Comparison of ENCODE assay signal across 10 cellular contexts in genomic region chr11:40432358-40432757, GRCh38.
"Had no signal": no experiment of that assay in that cellular context is flagged by ENCODE, and none has a peak within 500 bp of the region (broad histone marks: within the 10 kb centered on the region; RNA-seq: fewer than 3 reads in every experiment).

No MANE protein-coding gene starts in this region.

- DNase-seq: GM23248, GOT3, H7, H9, HCEC 1CT, HFFc6 had no signal

- H3K4me3 ChIP-seq: GM23248, GM23338, HAP-1 had no signal

- H3K36me3 ChIP-seq: HAP-1 had no signal

- FAIRE-seq: H1 had no signal

- H2AFZ ChIP-seq: GM23248, GM23338 had no signal

- H3K4me2 ChIP-seq: GM23338 had no signal

- H3K4me1 ChIP-seq: HAP-1 had no signal

- ATAC-seq: GM23338, HCT116 had no signal

- H3K9me3 ChIP-seq: HAP-1 had no signal

- H3K9ac ChIP-seq: GM23248 had no signal

- H3K27ac ChIP-seq: GM23248 had no signal
